29 cellular contexts compared by ENCODE assay signal in genomic region chr3:133851931-133852330, GRCh38. TPM values are rescaled to one million over a fixed set of nuclear protein-coding genes. Genes with fewer than 3 reads are reported as not detected.
DNase-seq lines count a peak whose midpoint lies in the region; ATAC-seq, FAIRE-seq and TF ChIP-seq lines count a peak whose summit lies in the region.
"Had no signal": no experiment of that assay in that cellular context is flagged by ENCODE, and none has a peak within 500 bp of the region (broad histone marks: within the 10 kb centered on the region; RNA-seq: fewer than 3 reads in every experiment).

No MANE protein-coding gene starts in this region.

- TF ChIP-seq POLR2A in GM18505 (IDR thresholded peaks at IDR 0.05; ENCODE audit: borderline replicate concordance, extremely low read depth, insufficient read depth, insufficient read length) = peak; percentile 8

- H3K9me3 Mint-ChIP-seq in stimulated activated effector memory CD8-positive, alpha-beta T cell treated with anti-CD3 and anti-CD28 coated beads, Interleukin-12 subunit alpha, Interleukin-12 subunit beta, amount 100 ng/mL, for 72 hours = no peaks in the 10 kb centered on the region
- H3K9me3 Mint-ChIP-seq: CD8-positive, alpha-beta memory T cell had no signal

- peak; percentile 23 for DNase-seq in OCI-M1 (lab: John Stamatoyannopoulos, UW)
- DNase-seq in mesenteric fat pad (ENCODE audit: low spot score) = peak; percentile 86
- no peak for DNase-seq in stimulated activated effector memory CD8-positive, alpha-beta T cell treated with anti-CD3 and anti-CD28 coated beads, Interleukin-12 subunit alpha, Interleukin-12 subunit beta, amount 100 ng/mL, for 72 hours (ENCODE audit: low spot score in 2 of 2)
- no peak for DNase-seq in HT-29 (ENCODE audit: low spot score)
- DNase-seq in occipital lobe (lab: John Stamatoyannopoulos, UW) = no peak
- DNase-seq in NCI-H1105 (lab: John Stamatoyannopoulos, UW) = no peak
- DNase-seq in small intestine = no peak
- DNase-seq: 8988T; ACHN; BE2C; CD8-positive, alpha-beta memory T cell; DMS 273 treated with DMSO at 0.1 percent for 48 hours; DMS79; EL; GDM1; GM23248; H7; IMR-90; MM.1S; NCI-H1417; NCI-H1694; NCI-H2081; NCI-H2227 treated with DMSO at 0.1 percent for 48 hours; NCI-H526 treated with DMSO at 0.1 percent for 48 hours; Peyer's patch; SHP77 treated with DMSO at 0.1 percent for 48 hours had no signal

- no peaks in the 10 kb centered on the region for H3K4me1 ChIP-seq in small intestine (ENCODE audit: control insufficient read depth in 2 of 2, insufficient read depth in 1 of 2, low read depth in 1 of 2, low read length in 1 of 2)
- H3K4me1 ChIP-seq: BE2C, Peyer's patch had no signal

- no peak for ATAC-seq in GM18505 (IDR thresholded peaks at IDR 0.05; ENCODE audit: unreplicated experiment)
- no peak for ATAC-seq in stimulated activated effector memory CD8-positive, alpha-beta T cell treated with anti-CD3 and anti-CD28 coated beads, Interleukin-12 subunit alpha, Interleukin-12 subunit beta, amount 100 ng/mL, for 72 hours

- peaks cover 29% of the 10 kb centered on the region for H3K4me1 Mint-ChIP-seq in stimulated activated effector memory CD8-positive, alpha-beta T cell treated with anti-CD3 and anti-CD28 coated beads, Interleukin-12 subunit alpha, Interleukin-12 subunit beta, amount 100 ng/mL, for 72 hours
- H3K4me1 Mint-ChIP-seq: CD14-positive monocyte; CD8-positive, alpha-beta memory T cell had no signal

- no peaks in the 10 kb centered on the region for H3K9me3 ChIP-seq in small intestine (ENCODE audit: control insufficient read depth, low read depth)
- H3K9me3 ChIP-seq: BE2C, Peyer's patch had no signal

- H3K36me3 Mint-ChIP-seq in stimulated activated effector memory CD8-positive, alpha-beta T cell treated with anti-CD3 and anti-CD28 coated beads, Interleukin-12 subunit alpha, Interleukin-12 subunit beta, amount 100 ng/mL, for 72 hours = no peaks in the 10 kb centered on the region
- H3K36me3 Mint-ChIP-seq: CD14-positive monocyte; CD8-positive, alpha-beta memory T cell had no signal

- H3K27ac ChIP-seq in small intestine (ENCODE audit: low read depth in 1 of 2, low read length in 1 of 2) = no peak overlapping the region
- H3K27ac ChIP-seq: GM23248, KMS-11, Peyer's patch had no signal

- H3K4me3 ChIP-seq in small intestine (ENCODE audit: low read depth in 1 of 2, low read length in 2 of 2) = no peak overlapping the region
- H3K4me3 ChIP-seq: GM23248, Peyer's patch had no signal

- peak overlapping the region; percentile 79 for H3K27ac Mint-ChIP-seq in stimulated activated effector memory CD8-positive, alpha-beta T cell treated with anti-CD3 and anti-CD28 coated beads, Interleukin-12 subunit alpha, Interleukin-12 subunit beta, amount 100 ng/mL, for 72 hours
- H3K27ac Mint-ChIP-seq: CD14-positive monocyte had no signal

- no peaks in the 10 kb centered on the region for H3K36me3 ChIP-seq in small intestine (ENCODE audit: control insufficient read depth in 2 of 2, insufficient read depth in 2 of 2, low read length in 2 of 2)
- H3K36me3 ChIP-seq: BE2C, Peyer's patch had no signal

- no peak for FAIRE-seq in small intestine (lab: Jason Lieb, UNC)

- WGBS in small intestine, 3 donors = 84 to 90% (median 87%) methylated on average over 8 of the region's 8 CpGs

- H3K4me3 Mint-ChIP-seq in stimulated activated effector memory CD8-positive, alpha-beta T cell treated with anti-CD3 and anti-CD28 coated beads, Interleukin-12 subunit alpha, Interleukin-12 subunit beta, amount 100 ng/mL, for 72 hours = peak overlapping the region; percentile 0
- H3K4me3 Mint-ChIP-seq: CD14-positive monocyte; CD8-positive, alpha-beta memory T cell had no signal

- H3K27me3 ChIP-seq in small intestine (ENCODE audit: control insufficient read depth in 2 of 2, insufficient read depth in 2 of 2, low read length in 2 of 2) = no peaks in the 10 kb centered on the region
- H3K27me3 ChIP-seq: Peyer's patch had no signal

RNA-seq across cellular contexts. Expression of gene RAB6B, which starts 43.8 kb away (rescaled TPM):
- total RNA-seq in mesenteric fat pad (64.8 TPM), occipital lobe (52.6 TPM)
- total RNA-seq in HT-29 (2014; rRNA removed; shearing (Covaris generic)) = not detected in 2 replicates
- polyA plus RNA-seq in small intestine = 1 to 10 TPM in 1 of 3 donors, under 1 TPM in 1, not detected in 1; 0.27 to 7.5 TPM

RNA-seq across cellular contexts. Expression of gene SRPRB, which starts 46.3 kb away (rescaled TPM):
- total RNA-seq in mesenteric fat pad (58.9 TPM), occipital lobe (32.8 TPM)
- total RNA-seq in HT-29 (2014; rRNA removed; shearing (Covaris generic)) = 69.7 and 74.8 TPM in 2 replicates
- polyA plus RNA-seq in small intestine = 10 to 100 TPM in 1 of 3 donors, 1 to 10 TPM in 2; 7.6 to 54.2 (median 9.2) TPM

Comparison
In these comparisons a context has a peak if more than half of its experiments do, and no peak if none do; other contexts are left out.
1. DNase-seq: peak in OCI-M1 (single experiment) and mesenteric fat pad (single experiment); none in stimulated activated effector memory CD8-positive, alpha-beta T cell treated with anti-CD3 and anti-CD28 coated beads, Interleukin-12 subunit alpha, Interleukin-12 subunit beta, amount 100 ng/mL, for 72 hours (0 of 2), HT-29 (single experiment), occipital lobe (single experiment), NCI-H1105 (single experiment) and small intestine (single experiment).
2. RNA of gene RAB6B, which starts 43.8 kb away (total RNA-seq): 64.8 TPM in mesenteric fat pad (single experiment) and 52.6 TPM in occipital lobe (single experiment); not detected in HT-29; every median in the first group is over 10 times any median in the second.